ENCODE assay signal across 13 cellular contexts in the genomic region with DNA sequence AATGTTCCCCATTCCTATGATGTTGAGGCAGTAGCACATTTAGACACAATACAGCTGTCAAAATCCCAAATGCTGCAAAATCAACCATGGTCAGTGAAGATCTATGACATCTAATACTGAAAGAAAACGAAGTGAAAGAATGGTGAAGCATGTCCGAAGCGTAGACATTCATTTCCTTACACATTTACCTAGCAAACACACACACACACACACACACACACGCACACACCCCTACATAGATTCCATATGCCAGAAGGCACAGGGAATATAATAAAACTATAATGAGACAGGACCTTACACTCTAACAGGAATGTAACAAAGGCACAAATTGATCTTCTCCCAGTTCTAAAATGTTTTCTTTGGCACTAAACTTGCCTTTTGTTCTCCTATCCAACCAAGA. TPM values are rescaled to one million over a fixed set of nuclear protein-coding genes. Genes with fewer than 3 reads are reported as not detected.
A peak's percentile ranks its signal among the peaks of the same experiment; 100 is the strongest.
DNase-seq lines count a peak whose midpoint lies in the region; ATAC-seq and TF ChIP-seq lines count a peak whose summit lies in the region.
"Had no signal": no experiment of that assay in that cellular context is flagged by ENCODE, and none has a peak within 500 bp of the region (broad histone marks: within the 10 kb centered on the region; RNA-seq: fewer than 3 reads in every experiment).

No MANE protein-coding gene starts in this region.

- no peak overlapping the region for H2AFZ ChIP-seq in neural progenitor cell (replicated peaks)

- no peak overlapping the region for H3K4me3 ChIP-seq in neural progenitor cell
- H3K4me3 ChIP-seq: right lobe of liver, SK-N-MC had no signal

- H3K27me3 Mint-ChIP-seq in IgD-negative memory B cell (peaks cover 3% of the 10 kb centered on the region), neural crest cell (ENCODE audit: low read depth) (no peaks in the 10 kb centered on the region), glutamatergic neuron (ENCODE audit: unreplicated experiment) (no peaks in the 10 kb centered on the region), neural progenitor cell (ENCODE audit: insufficient read depth, low read depth) (peaks cover 6% of the 10 kb centered on the region)

- H3K27ac ChIP-seq in neural progenitor cell, result no peak overlapping the region
- H3K27ac ChIP-seq: SK-N-MC had no signal

- H3K9me3 Mint-ChIP-seq in IgD-negative memory B cell (no peaks in the 10 kb centered on the region), neural crest cell (no peaks in the 10 kb centered on the region), glutamatergic neuron (ENCODE audit: unreplicated experiment) (peaks cover 2% of the 10 kb centered on the region), neural progenitor cell (peaks cover 2% of the 10 kb centered on the region)
- H3K9me3 Mint-ChIP-seq: H9 had no signal

- no peaks in the 10 kb centered on the region for H3K27me3 ChIP-seq in neural progenitor cell
- H3K27me3 ChIP-seq: right lobe of liver had no signal

- TF ChIP-seq CTCF in neural crest cell (conservative IDR thresholded peaks at IDR 0.05), result no peak
- TF ChIP-seq CTCF in glutamatergic neuron (IDR thresholded peaks at IDR 0.05; ENCODE audit: partially characterized antibody, unreplicated experiment), result no peak
- TF ChIP-seq CTCF in neural progenitor cell (IDR thresholded peaks at IDR 0.05), result no peak

- H3K4me1 ChIP-seq in neural progenitor cell, result peaks cover 5% of the 10 kb centered on the region

- H3K9ac ChIP-seq in neural progenitor cell, result no peak overlapping the region

- H4K20me1 ChIP-seq in neural progenitor cell (ENCODE audit: low read depth), result peaks cover 42% of the 10 kb centered on the region

- no peaks in the 10 kb centered on the region for H3K36me3 Mint-ChIP-seq in IgD-negative memory B cell
- no peaks in the 10 kb centered on the region for H3K36me3 Mint-ChIP-seq in neural crest cell (ENCODE audit: low read depth)
- H3K36me3 Mint-ChIP-seq in glutamatergic neuron (ENCODE audit: unreplicated experiment), result no peaks in the 10 kb centered on the region
- H3K36me3 Mint-ChIP-seq in neural progenitor cell, result peaks cover 5% of the 10 kb centered on the region

- H3F3A ChIP-seq in neural progenitor cell (ENCODE audit: low read depth), result no peaks in the 10 kb centered on the region

- peak; percentile 81 for ATAC-seq in GM18867 (IDR thresholded peaks at IDR 0.05; ENCODE audit: unreplicated experiment)
- peak; percentile 76 for ATAC-seq in HG02610 (IDR thresholded peaks at IDR 0.05; ENCODE audit: unreplicated experiment)
- no peak for ATAC-seq in stimulated activated naive CD8-positive, alpha-beta T cell treated with anti-CD3 and anti-CD28 coated beads, Interleukin-15, Interleukin-2, amounts not matched to agents 100 U/mL and 50 U/mL, for 24 hours

- H3K36me3 ChIP-seq in neural progenitor cell, result no peaks in the 10 kb centered on the region
- H3K36me3 ChIP-seq: right lobe of liver had no signal

- H3K9me3 ChIP-seq in neural progenitor cell (ENCODE audit: low read depth), result no peaks in the 10 kb centered on the region
- H3K9me3 ChIP-seq: right lobe of liver had no signal

- peaks cover 100% of the 10 kb centered on the region for H3K79me2 ChIP-seq in neural progenitor cell (ENCODE audit: low read depth)

- H3K27ac Mint-ChIP-seq in IgD-negative memory B cell, result peak overlapping the region; percentile 15 to 92 (median 55)
- peak overlapping the region; percentile 7 for H3K27ac Mint-ChIP-seq in neural crest cell (ENCODE audit: unreplicated experiment)
- H3K27ac Mint-ChIP-seq in glutamatergic neuron (ENCODE audit: unreplicated experiment), result no peak overlapping the region
- no peak overlapping the region for H3K27ac Mint-ChIP-seq in neural progenitor cell

- peak overlapping the region in 2 of 4 donors; percentile 34 to 61 for H3K4me3 Mint-ChIP-seq in IgD-negative memory B cell
- H3K4me3 Mint-ChIP-seq in neural crest cell, result no peak overlapping the region
- H3K4me3 Mint-ChIP-seq in glutamatergic neuron (ENCODE audit: unreplicated experiment), result no peak overlapping the region
- no peak overlapping the region for H3K4me3 Mint-ChIP-seq in neural progenitor cell
- H3K4me3 Mint-ChIP-seq: H9 had no signal

- no peak overlapping the region for H3K4me2 ChIP-seq in neural progenitor cell

- no peak for DNase-seq in neural crest cell (ENCODE audit: low read depth, low spot score)
- no peak for DNase-seq in HuH-7.5 (ENCODE audit: low spot score)
- DNase-seq in glutamatergic neuron, result no peak
- no peak for DNase-seq in neural progenitor cell (ENCODE audit: low spot score)
- no peak for DNase-seq in stimulated activated naive CD8-positive, alpha-beta T cell treated with anti-CD3 and anti-CD28 coated beads, Interleukin-15, Interleukin-2, amounts not matched to agents 100 U/mL and 50 U/mL, for 24 hours
- DNase-seq: activated T-cell treated with anti-CD3 and anti-CD28 coated beads, Interleukin-2, amount 50 U/mL, for 1 hour; H9; NCI-H1417; right lobe of liver had no signal

- H3K4me1 Mint-ChIP-seq in IgD-negative memory B cell, result peaks cover 54 to 70% (median 57%) of the 10 kb centered on the region in 3 donors
- peaks cover 23% of the 10 kb centered on the region for H3K4me1 Mint-ChIP-seq in neural crest cell
- peaks cover 16% of the 10 kb centered on the region for H3K4me1 Mint-ChIP-seq in glutamatergic neuron (ENCODE audit: low read depth, unreplicated experiment)
- H3K4me1 Mint-ChIP-seq in neural progenitor cell, result no peaks in the 10 kb centered on the region

RNA-seq across cellular contexts. Expression of a gene that starts 32.4 kb away (rescaled TPM):
- polyA plus RNA-seq in IgD-negative memory B cell, result 13.4 TPM
- total RNA-seq in neural crest cell (40.6 and 41.5 TPM in 2 replicates), glutamatergic neuron (ENCODE audit: unreplicated experiment) (28.1 TPM), neural progenitor cell (ENCODE audit: low replicate concordance) (23.1 and 29.4 TPM in 2 replicates)

Comparison
In these comparisons a context has a peak if more than half of its experiments do, and no peak if none do; other contexts are left out.
1. H3K27ac Mint-ChIP-seq: peak in IgD-negative memory B cell (3 of 3) and neural crest cell (single experiment); none in glutamatergic neuron (single experiment) and neural progenitor cell (single experiment).